In the genomic region with DNA sequence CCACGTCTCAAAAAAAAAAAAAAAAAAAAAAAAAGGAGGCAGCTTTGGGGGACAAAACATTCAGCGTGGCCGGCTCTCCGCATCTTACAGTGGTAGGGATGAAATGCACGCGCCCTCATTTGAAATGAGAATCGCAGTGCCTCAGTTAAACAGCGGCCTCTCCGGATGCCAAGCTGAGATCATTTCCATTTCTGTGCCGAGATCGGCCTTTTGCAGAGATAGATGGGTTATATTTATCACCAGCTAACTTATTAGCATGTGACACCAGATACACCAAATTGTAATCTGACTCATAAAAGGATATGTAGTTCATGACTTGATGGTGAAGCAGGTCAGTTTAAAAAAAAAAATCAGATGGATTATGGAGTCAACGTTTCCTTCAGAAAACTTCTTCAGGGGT, we compare ENCODE assay signal across 12 cellular contexts.
"Had no signal": no experiment of that assay in that cellular context is flagged by ENCODE, and none has a peak within 500 bp of the region (broad histone marks: within the 10 kb centered on the region; RNA-seq: fewer than 3 reads in every experiment).

No MANE protein-coding gene starts in this region.

- ATAC-seq: activated T-cell treated with anti-CD3 and anti-CD28 coated beads, Interleukin-2, amount 50 U/mL, for 72 hours; stimulated activated effector memory CD8-positive, alpha-beta T cell treated with anti-CD3 and anti-CD28 coated beads, Interleukin-12 subunit alpha, Interleukin-12 subunit beta, amount 100 ng/mL, for 72 hours had no signal

- H3K27me3 ChIP-seq: ascending aorta, transverse colon had no signal

- H3K4me1 ChIP-seq: parathyroid adenoma had no signal

- H3K27ac ChIP-seq: ascending aorta, parathyroid adenoma had no signal

- H3K36me3 ChIP-seq: ascending aorta, transverse colon had no signal

- H3K4me3 ChIP-seq: ascending aorta, transverse colon had no signal

- H2AFZ ChIP-seq: parathyroid adenoma had no signal

- H3K9me3 ChIP-seq: ascending aorta, transverse colon had no signal

- DNase-seq: activated CD4-positive, alpha-beta memory T cell treated with anti-CD3 and anti-CD28 coated beads, Interleukin-2, amount 10 ng/mL, durations not matched to agents 7 days and 5 days; activated CD4-positive, alpha-beta T cell treated with anti-CD3 and anti-CD28 coated beads for 1 hour; activated gamma-delta T cell treated with Interleukin-2 at 50 U/mL for 16 hours; activated T-cell treated with anti-CD3 and anti-CD28 coated beads, Interleukin-2, amount 50 U/mL, for 72 hours; kidney; naive B cell; retina; SW 1271; transverse colon had no signal
